Comparison of ENCODE assay signal across 8 cellular contexts in the genomic region with DNA sequence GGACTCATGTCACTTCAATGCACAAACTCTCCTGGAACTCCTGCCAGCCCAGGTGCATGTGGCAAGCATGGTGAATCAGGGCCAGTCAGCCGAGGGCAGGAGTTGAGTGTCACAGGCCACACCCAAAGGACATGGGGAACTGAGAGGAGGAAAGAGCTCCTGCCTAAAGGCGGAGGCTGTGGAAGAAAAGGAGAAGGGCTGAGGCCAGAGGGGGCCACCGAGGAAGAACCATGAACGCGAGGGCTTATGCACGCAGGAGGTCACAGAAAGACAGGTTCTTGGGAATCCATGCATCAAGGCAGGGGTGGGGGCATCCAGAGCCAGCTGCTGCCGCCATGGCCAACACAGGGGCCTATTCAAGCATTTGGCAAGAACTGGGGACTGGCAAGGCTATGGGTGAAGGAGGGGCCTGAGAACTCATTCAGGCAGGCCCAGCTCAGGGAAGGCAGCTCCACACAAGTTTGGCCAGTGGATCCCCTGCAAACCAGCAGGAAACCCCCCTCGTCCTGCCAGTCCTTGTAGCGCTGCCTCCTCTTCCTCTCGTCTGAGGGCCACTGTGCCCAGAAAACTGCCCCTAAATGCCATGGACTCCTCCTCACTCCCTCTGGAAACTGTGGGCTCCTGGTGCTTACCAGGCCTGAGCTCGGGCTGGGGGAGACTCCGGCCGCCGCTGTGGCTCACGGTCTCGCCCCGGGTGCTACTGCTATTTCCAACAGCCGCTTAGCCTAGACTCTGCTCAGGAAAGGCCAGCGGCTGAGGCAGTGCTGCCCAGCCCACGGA. TPM values are rescaled to one million over a fixed set of nuclear protein-coding genes. Genes with fewer than 3 reads are reported as not detected.
DNase-seq lines count a peak whose midpoint lies in the region; ATAC-seq and TF ChIP-seq lines count a peak whose summit lies in the region.

No MANE protein-coding gene starts in this region.

- H3K4me1 ChIP-seq in cardiac muscle cell (ENCODE audit: low read depth) = no peaks in the 10 kb centered on the region
- peaks cover 49% of the 10 kb centered on the region for H3K4me1 ChIP-seq in muscle layer of colon (ENCODE audit: insufficient read depth, low read length)

- DNase-seq in cardiac muscle cell (ENCODE audit: low read depth in 1 of 2, low spot score in 1 of 2) (no peak), cardiac septum (ENCODE audit: low spot score) (no peak), coronary artery (ENCODE audit: low spot score) (no peak), NCI-H2081 (lab: John Stamatoyannopoulos, UW) (no peak)
- no peak for DNase-seq in central memory CD4-positive, alpha-beta T cell

- H3K4me3 ChIP-seq in cardiac muscle cell = no peak overlapping the region
- H3K4me3 ChIP-seq in coronary artery = peak overlapping the region; percentile 83
- peak overlapping the region in 1 of 2 donors; percentile 84 for H3K4me3 ChIP-seq in muscle layer of colon (ENCODE audit: low read depth in 1 of 2, low read length in 2 of 2)

- TF ChIP-seq CTCF in cardiac muscle cell (IDR thresholded peaks at IDR 0.05; ENCODE audit: low read depth, low read length) (no peak), coronary artery (IDR thresholded peaks at IDR 0.05) (no peak)

- H3K36me3 ChIP-seq in cardiac muscle cell (peaks cover 9% of the 10 kb centered on the region), muscle layer of colon (ENCODE audit: insufficient read depth, low read length) (peaks cover 22% of the 10 kb centered on the region)

- ATAC-seq in HG03139 (IDR thresholded peaks at IDR 0.05; ENCODE audit: unreplicated experiment) = no peak
- ATAC-seq in HG03378 (IDR thresholded peaks at IDR 0.05; ENCODE audit: unreplicated experiment) = no peak

- H3K9me3 ChIP-seq in cardiac muscle cell (ENCODE audit: low read depth) (no peaks in the 10 kb centered on the region), muscle layer of colon (ENCODE audit: low read length) (no peaks in the 10 kb centered on the region)

- H3K27me3 ChIP-seq in cardiac muscle cell = no peaks in the 10 kb centered on the region
- no peaks in the 10 kb centered on the region for H3K27me3 ChIP-seq in muscle layer of colon (ENCODE audit: control insufficient read depth in 1 of 2, insufficient read depth in 2 of 2, low read length in 2 of 2)

- H3K27ac ChIP-seq in cardiac muscle cell (peak overlapping the region; percentile 91), coronary artery (peak overlapping the region; percentile 86 to 98), muscle layer of colon (ENCODE audit: low read depth, low read length) (peak overlapping the region; percentile 86)

- intact Hi-C loops in cardiac septum (cut with DNase I) = loop anchor here (5.0 kb wide), 1 partner anchor 70 kb away; a partner anchor contains a TSS

- peak overlapping the region; percentile 42 for H3K9ac ChIP-seq in muscle layer of colon (ENCODE audit: low read length)

RNA-seq across cellular contexts. Expression of a gene that starts 15.4 kb away (rescaled TPM):
- total RNA-seq in cardiac muscle cell (44.0 and 49.8 TPM in 2 replicates), cardiac septum (20.5 TPM)
- polyA plus RNA-seq in cardiac muscle cell = 24.4 and 26.1 TPM in 2 replicates

RNA-seq across cellular contexts. Expression of a gene that starts 45.4 kb away (rescaled TPM):
- total RNA-seq in cardiac muscle cell = 32.1 and 43.6 TPM in 2 replicates
- 30.7 and 36.0 TPM in 2 replicates for polyA plus RNA-seq in cardiac muscle cell
- 13.1 TPM for total RNA-seq in cardiac septum
